ENCODE assay signal across 8 cellular contexts in genomic region chr3:71926242-71926560, GRCh38.
DNase-seq lines count a peak whose midpoint lies in the region; ATAC-seq, FAIRE-seq and TF ChIP-seq lines count a peak whose summit lies in the region.

No MANE protein-coding gene starts in this region.

- TF ChIP-seq RAD21 in K562 (CRISPR knock-in tag; conservative IDR thresholded peaks at IDR 0.05 in 1 of 2, IDR thresholded peaks at IDR 0.05 in 1 of 2), result peak in 1 of 2 experiments; percentile 24; a peak in 2 of 4 replicates

- CTCF ChIA-PET in K562 (lab: Yijun Ruan, JAX; ENCODE audit: low intra/inter-chr PET ratio), result no interaction called here

- H3K79me1 ChIP-seq in mesenchymal stem cell (replicated peaks; ENCODE audit: low read length, poor library complexity, severe bottlenecking), result no peaks in the 10 kb centered on the region

- H4K91ac ChIP-seq in mesenchymal stem cell (ENCODE audit: low read length), result no peak overlapping the region

- ATAC-seq in GM18502 (IDR thresholded peaks at IDR 0.05; ENCODE audit: poor library complexity, unreplicated experiment) (peak; percentile 53), K562 (peak; percentile 53), sciatic nerve (no peak)

- H2BK15ac ChIP-seq in mesenchymal stem cell (ENCODE audit: low read depth, poor library complexity, severe bottlenecking), result no peak overlapping the region

- H3K79me2 ChIP-seq in K562 (ENCODE audit: control insufficient read depth, insufficient read depth, low read length), result no peaks in the 10 kb centered on the region

- H3K27ac ChIP-seq in K562 (ENCODE audit: extremely low read depth, low read depth, low read length) (no peak overlapping the region), mesenchymal stem cell (ENCODE audit: low read length, poor library complexity, severe bottlenecking) (no peak overlapping the region), right atrium auricular region (no peak overlapping the region)

- no peak overlapping the region for H3K23ac ChIP-seq in mesenchymal stem cell (ENCODE audit: low read length in 2 of 2)

- DNase-seq in ACHN (peak; percentile 16), NCI-H1092 (lab: John Stamatoyannopoulos, UW) (peak; percentile 60), K562 (ENCODE audit: extremely low read depth in 1 of 4, low spot score in 3 of 4) (peak in 3 of 4 experiments; percentile 12 to 20 (median 17)), mesenchymal stem cell (peak; percentile 4), right atrium auricular region (ENCODE audit: low spot score) (no peak), sciatic nerve (ENCODE audit: low spot score) (no peak)
- no peak for DNase-seq in activated effector memory CD4-positive, alpha-beta T cell treated with anti-CD3 and anti-CD28 coated beads, Interleukin-2, amount 50 U/mL, for 16 hours

- H3K36me3 ChIP-seq in K562 (ENCODE audit: control insufficient read depth, insufficient read depth, low read length) (no peaks in the 10 kb centered on the region), mesenchymal stem cell (ENCODE audit: control insufficient read depth in 1 of 2, insufficient read depth in 2 of 2, low read depth in 1 of 2, low read length in 2 of 2) (no peaks in the 10 kb centered on the region), right atrium auricular region (no peaks in the 10 kb centered on the region)

- H2AFZ ChIP-seq in K562 (ENCODE audit: low read depth, low read length), result no peak overlapping the region
- no peak overlapping the region for H2AFZ ChIP-seq in mesenchymal stem cell (ENCODE audit: low read depth, low read length)

- H3K14ac ChIP-seq in mesenchymal stem cell (ENCODE audit: low read length in 2 of 2), result no peak overlapping the region

- H2AK5ac ChIP-seq in mesenchymal stem cell (ENCODE audit: low read length, severe bottlenecking), result no peak overlapping the region

- H3K4me2 ChIP-seq in K562 (ENCODE audit: insufficient read depth, low read length) (no peak overlapping the region), mesenchymal stem cell (ENCODE audit: low read length, poor library complexity, severe bottlenecking) (no peak overlapping the region)

- no peak overlapping the region for H2BK5ac ChIP-seq in mesenchymal stem cell (ENCODE audit: low read depth, low read length, poor library complexity, severe bottlenecking)

- TF ChIP-seq CTCF in K562 (IDR thresholded peaks at IDR 0.05 in 2 of 3, conservative IDR thresholded peaks at IDR 0.05 in 1 of 3; ENCODE audit: insufficient read depth in 2 of 3, low read depth in 1 of 3, low read length in 3 of 3), result peak in 1 of 3 experiments; percentile 33; a peak in 2 of 6 replicates
- peak in 1 of 2 donors; percentile 34 for TF ChIP-seq CTCF in right atrium auricular region (IDR thresholded peaks at IDR 0.05)

- H3K27me3 ChIP-seq in K562 (ENCODE audit: control insufficient read depth in 2 of 2, insufficient read depth in 2 of 2, low read length in 2 of 2) (peaks cover 0 to 21% of the 10 kb centered on the region in 2 experiments; a peak in 2 of 5 replicates), mesenchymal stem cell (ENCODE audit: control insufficient read depth in 1 of 2, insufficient read depth in 1 of 2, low read length in 2 of 2) (peaks cover 33 to 45% of the 10 kb centered on the region in 2 experiments), right atrium auricular region (no peaks in the 10 kb centered on the region)

- POLR2A ChIA-PET in K562 (lab: Yijun Ruan, JAX), result no interaction called here

- no peak overlapping the region for H2BK12ac ChIP-seq in mesenchymal stem cell (ENCODE audit: low read length in 2 of 2)

- H3K9ac ChIP-seq in K562 (ENCODE audit: insufficient read depth in 1 of 2, low read depth in 2 of 2, low read length in 2 of 2) (no peak overlapping the region), mesenchymal stem cell (ENCODE audit: low read length) (no peak overlapping the region)

- intact Hi-C loops in K562 (cut with micrococcal nuclease) (no loop called here), sciatic nerve (cut with DNase I) (no loop called here)

- H3K9me3 ChIP-seq in K562 (replicated peaks; ENCODE audit: control insufficient read depth, insufficient read depth, low read depth, low read length) (no peaks in the 10 kb centered on the region), mesenchymal stem cell (ENCODE audit: control insufficient read depth, low read length) (no peaks in the 10 kb centered on the region), right atrium auricular region (no peaks in the 10 kb centered on the region)

- H3K4me3 ChIP-seq in K562, result no peak overlapping the region
- no peak overlapping the region for H3K4me3 ChIP-seq in mesenchymal stem cell (ENCODE audit: insufficient read depth in 1 of 2, low read depth in 1 of 2, low read length in 2 of 2)
- H3K4me3 ChIP-seq in right atrium auricular region, result no peak overlapping the region

- no peaks in the 10 kb centered on the region for H4K20me1 ChIP-seq in K562 (replicated peaks; ENCODE audit: control insufficient read depth, insufficient read depth, low read length)

- in situ Hi-C loops in ACHN (cut with HindIII; ENCODE audit: low pct_ligation_motif_present, low pct_unique_long_range_greater_than_20kb, low sequenced_read_pairs) (no loop called here), K562 (cut with MboI) (no loop called here)

- no peak overlapping the region for H3K18ac ChIP-seq in mesenchymal stem cell (ENCODE audit: low read depth in 1 of 2, low read length in 2 of 2)

- no peaks in the 10 kb centered on the region for H3K9me1 ChIP-seq in K562 (ENCODE audit: control insufficient read depth, insufficient read depth, low read length)

- H3K4me1 ChIP-seq in K562 (replicated peaks in 1 of 2; ENCODE audit: control insufficient read depth in 2 of 2, insufficient read depth in 2 of 2, low read length in 2 of 2) (peaks cover 4 to 28% of the 10 kb centered on the region in 2 experiments), mesenchymal stem cell (ENCODE audit: control insufficient read depth, insufficient read depth, low read depth, low read length) (no peaks in the 10 kb centered on the region), right atrium auricular region (peaks cover 0 to 9% of the 10 kb centered on the region in 2 donors)

- TF ChIP-seq EP300 in K562 (IDR thresholded peaks at IDR 0.05; ENCODE audit: low read length), result no peak

- no TSS peak for BruUV-seq in K562 (replicated peaks; lab: Mats Ljungman, UMichigan)

- no peak for FAIRE-seq in K562 (lab: Jason Lieb, UNC)

- no peak overlapping the region for H4K8ac ChIP-seq in mesenchymal stem cell (ENCODE audit: low read length)

- H2BK120ac ChIP-seq in mesenchymal stem cell (ENCODE audit: low read depth, low read length), result no peak overlapping the region

- WGBS in K562 (ENCODE audit: insufficient coverage, low coverage, missing lambda C conversion rate), result 6% methylated on average over 2 of the region's 2 CpGs
- 21% methylated on average over 2 of the region's 2 CpGs for WGBS in mesenchymal stem cell

- no peak for TF ChIP-seq POLR2A in K562 (conservative IDR thresholded peaks at IDR 0.05)

- H3K4ac ChIP-seq in mesenchymal stem cell (ENCODE audit: low read depth in 1 of 2, low read length in 2 of 2), result no peak overlapping the region

TF ChIP-seq in K562, 482 proteins besides CTCF, POLR2A, EP300 and RAD21:
- peak; percentile 86 for TF ChIP-seq RFX1 (IDR thresholded peaks at IDR 0.05)
- peak; percentile 48; the same call in 1 of the 2 replicates for TF ChIP-seq BMI1 (IDR thresholded peaks at IDR 0.05; ENCODE audit: low read length)
- no peak for TF ChIP-seq HOXB6 (CRISPR knock-in tag; IDR thresholded peaks at IDR 0.05; ENCODE audit: borderline replicate concordance)
- no peak for TF ChIP-seq THRB (CRISPR knock-in tag; conservative IDR thresholded peaks at IDR 0.05)

Comparison
In these comparisons a context has a peak if more than half of its experiments do, and no peak if none do; other contexts are left out.
1. DNase-seq: peak in ACHN (single experiment), NCI-H1092 (single experiment), K562 (3 of 4) and mesenchymal stem cell (single experiment); none in activated effector memory CD4-positive, alpha-beta T cell treated with anti-CD3 and anti-CD28 coated beads, Interleukin-2, amount 50 U/mL, for 16 hours (single experiment), right atrium auricular region (single experiment) and sciatic nerve (single experiment).